Comparison of ENCODE assay signal across 8 cellular contexts in genomic region chr11:3905080-3905953, GRCh38. TPM values are rescaled to one million over a fixed set of nuclear protein-coding genes. Genes with fewer than 3 reads are reported as not detected.
DNase-seq lines count a peak whose midpoint lies in the region; ATAC-seq and TF ChIP-seq lines count a peak whose summit lies in the region.

No MANE protein-coding gene starts in this region.

- H3K4me1 ChIP-seq in RWPE2 (ENCODE audit: insufficient read depth, poor library complexity, severe bottlenecking), result peaks cover 25% of the 10 kb centered on the region

- ATAC-seq in HG02885 (IDR thresholded peaks at IDR 0.05; ENCODE audit: poor library complexity, unreplicated experiment), result peak; percentile 86
- ATAC-seq in RWPE2 (ENCODE audit: low read depth), result peak; percentile 89
- ATAC-seq in activated naive CD4-positive, alpha-beta T cell treated with anti-CD3 and anti-CD28 coated beads, Interleukin-2, amount 50 U/mL, for 72 hours, result peak; percentile 97 to 98

- H3K9me3 Mint-ChIP-seq in activated naive CD4-positive, alpha-beta T cell treated with anti-CD3 and anti-CD28 coated beads, Interleukin-2, amount 50 U/mL, for 72 hours, result no peaks in the 10 kb centered on the region

- in situ Hi-C loops in GM13976 (cut with MboI; ENCODE audit: low sequenced_read_pairs, unreplicated experiment), result no loop called here

- no peaks in the 10 kb centered on the region for H3K27me3 ChIP-seq in RWPE2 (ENCODE audit: insufficient read depth, poor library complexity, severe bottlenecking)

- DNase-seq in GM13976 (ENCODE audit: low spot score) (peak; percentile 68), RWPE2 (ENCODE audit: low spot score) (peak; percentile 58), left kidney (ENCODE audit: low read depth, low spot score) (peak; percentile 46), midbrain (lab: John Stamatoyannopoulos, UW) (no peak), NCI-H526 (lab: John Stamatoyannopoulos, UW) (no peak)
- DNase-seq in activated naive CD4-positive, alpha-beta T cell treated with anti-CD3 and anti-CD28 coated beads, Interleukin-2, amount 50 U/mL, for 72 hours (ENCODE audit: low spot score in 2 of 2), result peak; percentile 61 to 67
- peak; percentile 5 to 28 for DNase-seq in stimulated activated CD8-positive, alpha-beta memory T cell treated with anti-CD3 and anti-CD28 coated beads, Interleukin-4, amount 100 ng/mL, for 1 hour (ENCODE audit: low read depth in 2 of 2, low spot score in 1 of 2)

- H3K36me3 ChIP-seq in RWPE2 (ENCODE audit: low read depth), result no peaks in the 10 kb centered on the region

- no peak for TF ChIP-seq CTCF in GM13976 (IDR thresholded peaks at IDR 0.05; ENCODE audit: borderline replicate concordance, control extremely low read depth, extremely low read depth, insufficient read depth, missing control alignments)
- no peak for TF ChIP-seq CTCF in RWPE2 (IDR thresholded peaks at IDR 0.05; ENCODE audit: poor library complexity, severe bottlenecking)

- H3K36me3 Mint-ChIP-seq in activated naive CD4-positive, alpha-beta T cell treated with anti-CD3 and anti-CD28 coated beads, Interleukin-2, amount 50 U/mL, for 72 hours, result no peaks in the 10 kb centered on the region

- peak overlapping the region; percentile 69 for H3K27ac ChIP-seq in RWPE2 (ENCODE audit: poor library complexity, severe bottlenecking)

- peak overlapping the region; percentile 66 to 83 for H3K27ac Mint-ChIP-seq in activated naive CD4-positive, alpha-beta T cell treated with anti-CD3 and anti-CD28 coated beads, Interleukin-2, amount 50 U/mL, for 72 hours

- no peaks in the 10 kb centered on the region for H3K9me3 ChIP-seq in RWPE2 (ENCODE audit: severe bottlenecking)

- no peak overlapping the region for H3K4me3 ChIP-seq in RWPE2 (ENCODE audit: severe bottlenecking)

RNA-seq across cellular contexts. Expression of gene STIM1, which starts 49.9 kb away (rescaled TPM):
- 10 to 100 TPM; 75.8 to 88.8 TPM for total RNA-seq in activated naive CD4-positive, alpha-beta T cell treated with anti-CD3 and anti-CD28 coated beads, Interleukin-2, amount 50 U/mL, for 72 hours

Comparison
In these comparisons a context has a peak if more than half of its experiments do, and no peak if none do; other contexts are left out.
1. DNase-seq: peak in GM13976 (single experiment), RWPE2 (single experiment), activated naive CD4-positive, alpha-beta T cell treated with anti-CD3 and anti-CD28 coated beads, Interleukin-2, amount 50 U/mL, for 72 hours (2 of 2), left kidney (single experiment) and stimulated activated CD8-positive, alpha-beta memory T cell treated with anti-CD3 and anti-CD28 coated beads, Interleukin-4, amount 100 ng/mL, for 1 hour (2 of 2); none in midbrain (single experiment) and NCI-H526 (0 of 2).
2. Peak in every context shown above with its lines, with median percentiles within 50 percentile points of each other: ATAC-seq.